In the genomic region with DNA sequence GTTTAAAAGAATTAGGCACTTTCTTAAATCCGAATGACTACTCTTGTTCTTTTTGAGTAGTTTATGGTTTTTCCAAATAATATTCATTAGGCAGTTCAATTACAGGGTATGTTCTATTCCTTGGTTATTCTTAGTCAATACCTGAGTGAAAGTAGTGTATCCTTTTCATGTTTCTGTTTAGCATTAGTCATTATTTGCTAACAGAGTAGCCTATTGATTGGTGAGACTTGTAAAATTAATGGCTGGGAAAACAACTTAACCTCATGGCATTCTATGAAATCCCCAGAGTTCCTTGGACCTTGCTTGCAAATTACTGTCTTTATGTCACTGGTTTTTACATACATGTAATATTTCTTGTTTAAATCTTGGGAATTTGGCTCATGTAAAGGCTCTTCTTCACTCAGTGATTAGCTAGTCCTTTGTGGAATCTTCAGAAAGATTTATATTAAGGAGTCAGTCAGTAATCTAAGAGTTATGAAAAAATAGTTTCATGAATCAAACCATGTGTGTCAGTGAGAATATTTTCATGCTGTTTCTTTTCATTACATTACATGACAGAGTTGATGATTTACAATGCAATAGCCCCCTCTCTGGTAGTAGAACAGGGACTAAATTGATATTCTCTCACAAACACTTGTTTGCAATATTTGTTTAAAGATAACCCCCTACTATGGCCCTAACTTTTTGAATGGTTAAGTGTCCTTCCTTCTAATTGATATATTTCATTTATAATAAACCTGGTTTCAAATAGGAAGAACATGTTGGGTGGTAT, we compare ENCODE assay signal across 29 cellular contexts.
DNase-seq lines count a peak whose midpoint lies in the region; FAIRE-seq and TF ChIP-seq lines count a peak whose summit lies in the region.
"Had no signal": no experiment of that assay in that cellular context is flagged by ENCODE, and none has a peak within 500 bp of the region (broad histone marks: within the 10 kb centered on the region; RNA-seq: fewer than 3 reads in every experiment).

No MANE protein-coding gene starts in this region.

- no peak for FAIRE-seq in small intestine (lab: Jason Lieb, UNC)
- FAIRE-seq: frontal cortex, urothelium cell line had no signal

- 83 to 85% (median 85%) methylated on average over 1 of the region's 1 CpG for WGBS in small intestine, 3 donors

- H3K9me3 ChIP-seq in adipocyte (ENCODE audit: control insufficient read depth, low read length) (no peaks in the 10 kb centered on the region), small intestine (ENCODE audit: control insufficient read depth, low read depth) (no peaks in the 10 kb centered on the region)
- H3K9me3 ChIP-seq: thoracic aorta had no signal

- peak; percentile 9 for TF ChIP-seq CTCF in fibroblast of pulmonary artery (IDR thresholded peaks at IDR 0.05; ENCODE audit: low read length, missing control alignments)

- H3K36me3 ChIP-seq in adipocyte (ENCODE audit: control insufficient read depth, insufficient read depth, low read length, severe bottlenecking), result no peaks in the 10 kb centered on the region
- H3K36me3 ChIP-seq in small intestine (ENCODE audit: control insufficient read depth in 2 of 2, insufficient read depth in 2 of 2, low read length in 2 of 2), result no peaks in the 10 kb centered on the region
- H3K36me3 ChIP-seq: thoracic aorta had no signal

- no peaks in the 10 kb centered on the region for H3K27me3 ChIP-seq in adipocyte (replicated peaks; ENCODE audit: control insufficient read depth, insufficient read depth, low read length)
- no peaks in the 10 kb centered on the region for H3K27me3 ChIP-seq in small intestine (ENCODE audit: control insufficient read depth in 2 of 2, insufficient read depth in 2 of 2, low read length in 2 of 2)

- DNase-seq in DMS53 (lab: John Stamatoyannopoulos, UW), result peak; percentile 32
- no peak for DNase-seq in DMS53 treated with DMSO at 0.1 percent for 48 hours (lab: John Stamatoyannopoulos, UW; ENCODE audit: unreplicated experiment)
- peak; percentile 58 for DNase-seq in adipocyte (ENCODE audit: low read depth)
- peak; percentile 17 for DNase-seq in fibroblast of pulmonary artery (ENCODE audit: low read depth)
- peak; percentile 5 for DNase-seq in small intestine
- DNase-seq in NCI-H1417 treated with DMSO at 0.1 percent for 48 hours (lab: John Stamatoyannopoulos, UW), result no peak
- no peak for DNase-seq in NCI-H187 (lab: John Stamatoyannopoulos, UW)
- no peak for DNase-seq in NCI-H1092 (lab: John Stamatoyannopoulos, UW)
- DNase-seq: activated CD4-positive, alpha-beta T cell treated with anti-CD3 and anti-CD28 coated beads, Interleukin-2, amount 50 U/mL, for 1 hour; activated gamma-delta T cell treated with Interleukin-2 at 50 U/mL for 16 hours; activated T-cell treated with anti-CD3 and anti-CD28 coated beads, Interleukin-2, amount 50 U/mL, for 4 hours; CD4-positive, alpha-beta memory T cell; DMS 273 treated with DMSO at 0.1 percent for 48 hours; effector memory CD4-positive, alpha-beta T cell; KBM-7; left colon; NCI-H1436 treated with DMSO at 0.1 percent for 48 hours; NCI-H2107; NCI-H510A treated with DMSO at 0.1 percent for 48 hours; PC-9; Right ventricle myocardium superior; stimulated activated naive CD8-positive, alpha-beta T cell treated with anti-CD3 and anti-CD28 coated beads, Interleukin-15, Interleukin-2, amounts not matched to agents 100 U/mL and 50 U/mL, for 24 hours; SW 1271; T1000 had no signal

- H3K4me1 ChIP-seq in adipocyte (ENCODE audit: control insufficient read depth, insufficient read depth, low read length) (peaks cover 11% of the 10 kb centered on the region), small intestine (ENCODE audit: control insufficient read depth in 2 of 2, insufficient read depth in 1 of 2, low read depth in 1 of 2, low read length in 1 of 2) (no peaks in the 10 kb centered on the region)

- no peak overlapping the region for H3K27ac ChIP-seq in small intestine (ENCODE audit: low read depth in 1 of 2, low read length in 1 of 2)
- H3K27ac ChIP-seq: 22Rv1, coronary artery, PC-9, thoracic aorta had no signal

- H3K4me3 ChIP-seq in adipocyte (ENCODE audit: low read length) (no peak overlapping the region), fibroblast of pulmonary artery (replicated peaks; ENCODE audit: low read depth, low read length) (no peak overlapping the region), small intestine (ENCODE audit: low read depth in 1 of 2, low read length in 2 of 2) (no peak overlapping the region)
- H3K4me3 ChIP-seq: coronary artery, PC-9, thoracic aorta had no signal

- no peak overlapping the region for H3K9ac ChIP-seq in adipocyte (ENCODE audit: low read length)

Comparison
In these comparisons a context has a peak if more than half of its experiments do, and no peak if none do; other contexts are left out.
1. DNase-seq: peak in DMS53 (single experiment), adipocyte (single experiment), fibroblast of pulmonary artery (single experiment) and small intestine (single experiment); none in DMS53 treated with DMSO at 0.1 percent for 48 hours (single experiment), NCI-H1417 treated with DMSO at 0.1 percent for 48 hours (single experiment), NCI-H187 (0 of 2) and NCI-H1092 (single experiment).